ENCODE assay signal across 24 cellular contexts in the genomic region with DNA sequence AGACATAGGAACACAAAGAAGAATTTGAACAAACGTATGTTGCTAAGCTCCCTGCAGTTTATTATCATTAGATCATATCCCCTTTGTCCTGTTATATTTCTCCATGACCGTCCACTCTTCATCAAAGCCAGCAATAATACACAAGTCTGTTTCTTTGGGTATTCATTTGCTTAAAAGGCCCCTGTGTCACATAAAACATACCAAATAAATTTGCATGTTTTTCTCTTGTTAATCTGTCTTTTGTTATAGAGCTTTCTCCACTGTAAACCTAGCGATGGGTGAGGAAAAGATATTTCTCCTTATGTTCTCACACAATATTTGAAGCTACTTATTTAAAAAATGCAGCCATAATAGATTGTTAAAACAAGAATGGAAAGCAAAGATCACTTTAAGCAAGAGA. TPM values are rescaled to one million over a fixed set of nuclear protein-coding genes. Genes with fewer than 3 reads are reported as not detected.
DNase-seq lines count a peak whose midpoint lies in the region; ATAC-seq and TF ChIP-seq lines count a peak whose summit lies in the region.
"Had no signal": no experiment of that assay in that cellular context is flagged by ENCODE, and none has a peak within 500 bp of the region (broad histone marks: within the 10 kb centered on the region; RNA-seq: fewer than 3 reads in every experiment).

No MANE protein-coding gene starts in this region.

- peak overlapping the region; percentile 95 for H3K27ac ChIP-seq in DOHH2 (ENCODE audit: low read depth, low read length)
- H3K27ac ChIP-seq: HL-60 had no signal

- H3K4me3 Mint-ChIP-seq in activated T-helper 17 cell treated with anti-CD3 and anti-CD28 coated beads, Interleukin-2, amount 50 U/mL, for 72 hours, result no peak overlapping the region
- H3K4me3 Mint-ChIP-seq in naive B cell, result peak overlapping the region; percentile 10 to 88 (median 76)
- no peak overlapping the region for H3K4me3 Mint-ChIP-seq in immature natural killer cell
- H3K4me3 Mint-ChIP-seq: CD14-positive monocyte, GM23338, T-cell had no signal

- peaks cover 3% of the 10 kb centered on the region; the same call in 1 of the 2 replicates for H3K36me3 ChIP-seq in DOHH2 (ENCODE audit: control insufficient read depth, low read length)
- H3K36me3 ChIP-seq: HAP-1 had no signal

- no peak for TF ChIP-seq CTCF in DOHH2 (IDR thresholded peaks at IDR 0.05; ENCODE audit: low read depth, low read length, poor library complexity, severe bottlenecking)

- no peak for ATAC-seq in activated T-helper 17 cell treated with anti-CD3 and anti-CD28 coated beads, Interleukin-2, amount 50 U/mL, for 72 hours (replicated peaks)
- ATAC-seq in naive B cell (ENCODE audit: low read depth in 2 of 2) (no peak), HG03378 (IDR thresholded peaks at IDR 0.05; ENCODE audit: unreplicated experiment) (no peak)
- ATAC-seq: HepG2, Panc1, SK-N-SH treated with all-trans-retinoic acid at 6 μM for 48 hours, T-cell had no signal

- H3K27me3 Mint-ChIP-seq in activated T-helper 17 cell treated with anti-CD3 and anti-CD28 coated beads, Interleukin-2, amount 50 U/mL, for 72 hours, result peaks cover 6% of the 10 kb centered on the region
- H3K27me3 Mint-ChIP-seq in naive B cell (no peaks in the 10 kb centered on the region), immature natural killer cell (ENCODE audit: low read depth in 3 of 3) (peaks cover 0 to 7% (median 3%) of the 10 kb centered on the region in 3 donors)

- H4K20me1 ChIP-seq in DOHH2 (ENCODE audit: control insufficient read depth, insufficient read depth, low read depth, low read length), result no peaks in the 10 kb centered on the region

- H3K27ac Mint-ChIP-seq in activated T-helper 17 cell treated with anti-CD3 and anti-CD28 coated beads, Interleukin-2, amount 50 U/mL, for 72 hours, result peak overlapping the region; percentile 56
- H3K27ac Mint-ChIP-seq in naive B cell, result peak overlapping the region; percentile 95 to 98 (median 96)
- H3K27ac Mint-ChIP-seq in immature natural killer cell, result no peak overlapping the region
- H3K27ac Mint-ChIP-seq: CD14-positive monocyte, GM23338, T-cell had no signal

- peaks cover 8% of the 10 kb centered on the region for H3K79me2 ChIP-seq in DOHH2 (ENCODE audit: control insufficient read depth, low read length)

- no peaks in the 10 kb centered on the region for H3K27me3 ChIP-seq in DOHH2 (ENCODE audit: control insufficient read depth, low read length)

- no peaks in the 10 kb centered on the region for H3K9me2 ChIP-seq in DOHH2 (replicated peaks; ENCODE audit: control insufficient read depth, low read length)

- peak overlapping the region; percentile 59 for H3K4me3 ChIP-seq in DOHH2 (ENCODE audit: low read length)
- H3K4me3 ChIP-seq: GM23338, HAP-1 had no signal

- H3K4me2 ChIP-seq in DOHH2 (ENCODE audit: low read length), result peak overlapping the region; percentile 74
- H3K4me2 ChIP-seq: GM23338 had no signal

- H3K9me3 Mint-ChIP-seq in activated T-helper 17 cell treated with anti-CD3 and anti-CD28 coated beads, Interleukin-2, amount 50 U/mL, for 72 hours, result no peaks in the 10 kb centered on the region
- H3K9me3 Mint-ChIP-seq in naive B cell (peaks cover 0 to 4% (median 0%) of the 10 kb centered on the region in 7 donors), immature natural killer cell (peaks cover 0 to 2% (median 0%) of the 10 kb centered on the region in 6 donors)
- H3K9me3 Mint-ChIP-seq: GM23338, T-cell had no signal

- peak; percentile 46 for DNase-seq in NCI-H526 treated with DMSO at 0.1 percent for 48 hours (lab: John Stamatoyannopoulos, UW)
- DNase-seq in naive B cell, result no peak
- no peak for DNase-seq in activated gamma-delta T cell (lab: John Stamatoyannopoulos, UW)
- DNase-seq in immature natural killer cell, result no peak
- DNase-seq: DMS53, KBM-7, MM.1S, NCI-H1092, NCI-H1436, NCI-H187 treated with DMSO at 0.1 percent for 48 hours, NCI-H2107, NCI-H510A, NCI-H82, T-cell had no signal

- H3F3A ChIP-seq in DOHH2 (ENCODE audit: control insufficient read depth, insufficient read depth), result peaks cover 43% of the 10 kb centered on the region

- peaks cover 14% of the 10 kb centered on the region for H3K4me1 Mint-ChIP-seq in activated T-helper 17 cell treated with anti-CD3 and anti-CD28 coated beads, Interleukin-2, amount 50 U/mL, for 72 hours
- H3K4me1 Mint-ChIP-seq in naive B cell (peaks cover 71 to 93% (median 82%) of the 10 kb centered on the region in 3 donors), immature natural killer cell (peaks cover 9% of the 10 kb centered on the region in 2 donors)

- no peaks in the 10 kb centered on the region for H3K9me3 ChIP-seq in DOHH2 (ENCODE audit: control insufficient read depth, insufficient read depth, low read length)
- H3K9me3 ChIP-seq: HAP-1 had no signal

- peaks cover 99% of the 10 kb centered on the region for H3K4me1 ChIP-seq in DOHH2 (ENCODE audit: control insufficient read depth, low read length)

- H3K36me3 Mint-ChIP-seq in activated T-helper 17 cell treated with anti-CD3 and anti-CD28 coated beads, Interleukin-2, amount 50 U/mL, for 72 hours (ENCODE audit: low read depth), result no peaks in the 10 kb centered on the region
- H3K36me3 Mint-ChIP-seq in naive B cell (no peaks in the 10 kb centered on the region), immature natural killer cell (no peaks in the 10 kb centered on the region)
- H3K36me3 Mint-ChIP-seq: CD14-positive monocyte, T-cell had no signal

RNA-seq across cellular contexts. Expression of gene REL, which starts 42.9 kb away (rescaled TPM):
- 10 to 100 TPM; 13.9 to 60.1 TPM for total RNA-seq in activated T-helper 17 cell treated with anti-CD3 and anti-CD28 coated beads, Interleukin-2, amount 50 U/mL, for 72 hours
- polyA plus RNA-seq in naive B cell (ENCODE audit: low read depth in 6 of 6) (100 to 1,000 TPM in 3 of 6 donors, 10 to 100 TPM in 3; 30.1 to 125 (median 106) TPM), immature natural killer cell (10 to 100 TPM in 2 of 3 donors, 1 to 10 TPM in 1; 6.4 to 47.7 (median 21.7) TPM)

Comparison
In these comparisons a context has a peak if more than half of its experiments do, and no peak if none do; other contexts are left out.
1. H3K27ac Mint-ChIP-seq: peak in activated T-helper 17 cell treated with anti-CD3 and anti-CD28 coated beads, Interleukin-2, amount 50 U/mL, for 72 hours (single experiment) and naive B cell (6 of 6); none in immature natural killer cell (0 of 6).
2. H3K4me3 Mint-ChIP-seq: peak in naive B cell (8 of 8); none in activated T-helper 17 cell treated with anti-CD3 and anti-CD28 coated beads, Interleukin-2, amount 50 U/mL, for 72 hours (single experiment) and immature natural killer cell (0 of 5).